ENCODE assay signal across 21 cellular contexts in the genomic region with DNA sequence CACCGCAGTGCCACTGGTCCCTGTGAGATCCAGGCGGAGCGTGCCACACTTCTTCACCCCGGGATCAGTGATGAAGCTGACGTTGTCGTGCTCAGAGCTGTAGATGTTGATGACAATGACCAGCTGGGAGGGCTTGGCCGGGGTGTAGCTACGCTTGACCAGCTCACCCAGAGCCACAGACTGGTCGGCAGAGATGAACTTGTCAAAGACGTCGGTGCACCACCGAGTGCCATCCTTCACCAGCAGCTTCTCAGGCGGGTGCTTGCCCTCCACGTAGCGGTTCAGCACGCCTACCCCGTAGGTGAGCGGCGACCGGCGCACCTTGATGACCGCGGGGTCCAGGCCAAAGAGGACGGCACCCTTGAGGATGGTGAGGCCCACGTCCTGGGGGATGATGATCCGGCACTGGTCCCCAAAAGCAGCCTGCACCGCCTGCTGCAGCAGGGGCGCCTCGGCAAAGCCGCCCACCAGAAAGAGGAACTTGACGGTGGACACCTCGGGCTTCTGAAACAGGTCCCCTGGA. TPM values are rescaled to one million over a fixed set of nuclear protein-coding genes. Genes with fewer than 3 reads are reported as not detected.
DNase-seq lines count a peak whose midpoint lies in the region; ATAC-seq and TF ChIP-seq lines count a peak whose summit lies in the region.
"Had no signal": no experiment of that assay in that cellular context is flagged by ENCODE, and none has a peak within 500 bp of the region (broad histone marks: within the 10 kb centered on the region; RNA-seq: fewer than 3 reads in every experiment).

No MANE protein-coding gene starts in this region.

- peaks cover 0 to 7% of the 10 kb centered on the region in 2 donors for H3K27me3 Mint-ChIP-seq in natural killer cell treated with Interleukin-12 subunit alpha and Interleukin-12 subunit beta and Interleukin-15 and Interleukin-18, amount 100 ng/mL, for 72 hours
- H3K27me3 Mint-ChIP-seq in natural killer cell (ENCODE audit: low read depth in 2 of 2), result peaks cover 0 to 7% of the 10 kb centered on the region in 2 donors
- peaks cover 9% of the 10 kb centered on the region for H3K27me3 Mint-ChIP-seq in H9 (ENCODE audit: low read depth)
- peaks cover 8% of the 10 kb centered on the region for H3K27me3 Mint-ChIP-seq in stimulated activated memory B cell treated with anti-CD40 and anti-IgM and Interleukin-4, amounts not matched to agents 10 μg/mL and 1 μg/mL and 100 μg/mL, for 72 hours

- H3K4ac ChIP-seq in H9 (ENCODE audit: low read depth, low read length) (no peak overlapping the region), neuronal stem cell (ENCODE audit: low read length) (no peak overlapping the region)

- no peak for TF ChIP-seq CTCF in natural killer cell (IDR thresholded peaks at IDR 0.05)
- TF ChIP-seq CTCF in H9 (conservative IDR thresholded peaks at IDR 0.05), result no peak

- no peak overlapping the region for H3K56ac ChIP-seq in H9 (ENCODE audit: insufficient read length, low read depth, low read length)

- no peak overlapping the region for H4K91ac ChIP-seq in H9 (ENCODE audit: insufficient read length, low read depth, low read length)
- H4K91ac ChIP-seq in neuronal stem cell (ENCODE audit: low read depth, low read length, poor library complexity), result no peak overlapping the region

- H2BK120ac ChIP-seq in H9 (ENCODE audit: low read depth, low read length, poor library complexity, severe bottlenecking) (no peak overlapping the region), neuronal stem cell (ENCODE audit: low read depth, low read length) (no peak overlapping the region)

- H3K23ac ChIP-seq in H9 (ENCODE audit: insufficient read length, low read depth, low read length) (no peak overlapping the region), neuronal stem cell (ENCODE audit: low read depth, low read length, poor library complexity) (no peak overlapping the region)

- ATAC-seq in natural killer cell treated with Interleukin-12 subunit alpha and Interleukin-12 subunit beta and Interleukin-15 and Interleukin-18, amount 100 ng/mL, for 72 hours, result peak; percentile 28 to 29
- ATAC-seq in natural killer cell, result no peak
- ATAC-seq in stimulated activated memory B cell treated with anti-CD40 and anti-IgM and Interleukin-4, amounts not matched to agents 10 μg/mL and 1 μg/mL and 100 μg/mL, for 72 hours, result peak; percentile 42
- ATAC-seq: A549; CD8-positive, alpha-beta T cell; GM23338 had no signal

- H2BK12ac ChIP-seq in H9 (ENCODE audit: insufficient read length, low read depth, low read length) (no peak overlapping the region), neuronal stem cell (ENCODE audit: low read length) (no peak overlapping the region)

- H3K23me2 ChIP-seq in H9 (ENCODE audit: insufficient read length, low read depth, low read length, poor library complexity, severe bottlenecking), result no peaks in the 10 kb centered on the region

- intact Hi-C loops in natural killer cell (cut with micrococcal nuclease), result no loop called here

- H3K18ac ChIP-seq in H9 (ENCODE audit: insufficient read length, low read depth, low read length) (no peak overlapping the region), neuronal stem cell (ENCODE audit: low read length) (peak overlapping the region; percentile 23)

- H4K8ac ChIP-seq in H9 (replicated peaks; ENCODE audit: insufficient read length, low read depth, low read length), result no peak overlapping the region
- H4K8ac ChIP-seq in neuronal stem cell (ENCODE audit: low read depth, low read length), result no peak overlapping the region

- H3K9me3 ChIP-seq in H9 (ENCODE audit: control insufficient read depth, low read depth, low read length), result no peaks in the 10 kb centered on the region
- H3K9me3 ChIP-seq in neuronal stem cell (replicated peaks in 1 of 2; ENCODE audit: control insufficient read depth in 2 of 2, insufficient read depth in 1 of 2, low read depth in 1 of 2, low read length in 2 of 2), result no peaks in the 10 kb centered on the region
- H3K9me3 ChIP-seq: A549, Caco-2, HAP-1 had no signal

- no peak overlapping the region for H3K4me3 Mint-ChIP-seq in natural killer cell treated with Interleukin-12 subunit alpha and Interleukin-12 subunit beta and Interleukin-15 and Interleukin-18, amount 100 ng/mL, for 72 hours
- H3K4me3 Mint-ChIP-seq in natural killer cell, result no peak overlapping the region
- H3K4me3 Mint-ChIP-seq in H9, result no peak overlapping the region
- no peak overlapping the region for H3K4me3 Mint-ChIP-seq in stimulated activated memory B cell treated with anti-CD40 and anti-IgM and Interleukin-4, amounts not matched to agents 10 μg/mL and 1 μg/mL and 100 μg/mL, for 72 hours
- H3K4me3 Mint-ChIP-seq: CD4-positive, CD25-positive, alpha-beta regulatory T cell; CD8-positive, alpha-beta T cell; GM23338; HFFc6 had no signal

- no peaks in the 10 kb centered on the region for H4K20me1 ChIP-seq in H9 (ENCODE audit: control insufficient read depth, insufficient read depth, insufficient read length)

- H2AK5ac ChIP-seq in H9 (ENCODE audit: insufficient read length, low read length) (no peak overlapping the region), neuronal stem cell (ENCODE audit: low read depth, low read length) (no peak overlapping the region)

- H3K4me2 ChIP-seq in H9 (ENCODE audit: insufficient read depth, insufficient read length, low read length) (no peak overlapping the region), neuronal stem cell (ENCODE audit: insufficient read depth, low read length, poor library complexity, severe bottlenecking) (no peak overlapping the region)
- H3K4me2 ChIP-seq: A549 had no signal

- no peak overlapping the region for H3K27ac Mint-ChIP-seq in natural killer cell treated with Interleukin-12 subunit alpha and Interleukin-12 subunit beta and Interleukin-15 and Interleukin-18, amount 100 ng/mL, for 72 hours
- H3K27ac Mint-ChIP-seq in natural killer cell, result no peak overlapping the region
- H3K27ac Mint-ChIP-seq in H9, result no peak overlapping the region
- no peak overlapping the region for H3K27ac Mint-ChIP-seq in stimulated activated memory B cell treated with anti-CD40 and anti-IgM and Interleukin-4, amounts not matched to agents 10 μg/mL and 1 μg/mL and 100 μg/mL, for 72 hours
- H3K27ac Mint-ChIP-seq: CD4-positive, CD25-positive, alpha-beta regulatory T cell; CD8-positive, alpha-beta T cell; GM23338; HFFc6 had no signal

- H3K79me1 ChIP-seq in H9 (ENCODE audit: insufficient read depth, low read depth, low read length, poor library complexity, severe bottlenecking) (no peaks in the 10 kb centered on the region), neuronal stem cell (ENCODE audit: low read depth, low read length) (no peaks in the 10 kb centered on the region)

- H3K36me3 ChIP-seq in neuronal stem cell (replicated peaks in 1 of 2; ENCODE audit: control insufficient read depth in 2 of 2, insufficient read depth in 2 of 2, low read length in 2 of 2), result no peaks in the 10 kb centered on the region
- H3K36me3 ChIP-seq: HAP-1 had no signal

- no peak overlapping the region for H2BK5ac ChIP-seq in H9 (ENCODE audit: insufficient read length, low read length)
- no peak overlapping the region for H2BK5ac ChIP-seq in neuronal stem cell (ENCODE audit: low read length)

- no peaks in the 10 kb centered on the region for H3K36me3 Mint-ChIP-seq in natural killer cell treated with Interleukin-12 subunit alpha and Interleukin-12 subunit beta and Interleukin-15 and Interleukin-18, amount 100 ng/mL, for 72 hours
- H3K36me3 Mint-ChIP-seq in natural killer cell (no peaks in the 10 kb centered on the region), H9 (ENCODE audit: insufficient read depth in 1 of 3, low read depth in 3 of 3) (no peaks in the 10 kb centered on the region)
- H3K36me3 Mint-ChIP-seq in stimulated activated memory B cell treated with anti-CD40 and anti-IgM and Interleukin-4, amounts not matched to agents 10 μg/mL and 1 μg/mL and 100 μg/mL, for 72 hours, result no peaks in the 10 kb centered on the region
- H3K36me3 Mint-ChIP-seq: CD4-positive, CD25-positive, alpha-beta regulatory T cell; CD8-positive, alpha-beta T cell had no signal

- H4K5ac ChIP-seq in H9 (ENCODE audit: insufficient read length, low read depth, low read length), result no peak overlapping the region

- H3K27me3 ChIP-seq in H9 (ENCODE audit: insufficient read depth, low read length) (no peaks in the 10 kb centered on the region), neuronal stem cell (ENCODE audit: control insufficient read depth in 3 of 3, insufficient read depth in 3 of 3, low read depth in 1 of 3, low read length in 3 of 3) (peaks cover 0 to 15% (median 0%) of the 10 kb centered on the region in 3 experiments)

- no peak for DNase-seq in natural killer cell treated with Interleukin-12 subunit alpha and Interleukin-12 subunit beta and Interleukin-15 and Interleukin-18, amount 100 ng/mL, for 72 hours (ENCODE audit: low spot score)
- DNase-seq in natural killer cell (no peak), H9 (peak; percentile 17), neuronal stem cell (ENCODE audit: low spot score) (no peak), NCI-H1930 (lab: John Stamatoyannopoulos, UW) (no peak), AG20443 (ENCODE audit: low spot score) (no peak)
- DNase-seq: 8988T; ACHN; C1 segment of cervical spinal cord; Caco-2; CD4-positive, CD25-positive, alpha-beta regulatory T cell; CD8-positive, alpha-beta T cell; DMS153; DND-41; HFFc6 had no signal

- H3K27ac ChIP-seq in H9 (ENCODE audit: insufficient read length, low read depth, low read length) (no peak overlapping the region), neuronal stem cell (replicated peaks; ENCODE audit: low read length) (no peak overlapping the region)
- H3K27ac ChIP-seq: A549 had no signal

- no peaks in the 10 kb centered on the region for H3K79me2 ChIP-seq in H9 (ENCODE audit: insufficient read depth, low read length)

- H3T11ph ChIP-seq in H9 (ENCODE audit: low read length), result no peak overlapping the region

- H2BK15ac ChIP-seq in H9 (ENCODE audit: low read depth, low read length), result no peak overlapping the region
- no peak overlapping the region for H2BK15ac ChIP-seq in neuronal stem cell (ENCODE audit: low read length)

- WGBS in H9 (ENCODE audit: extremely low coverage, insufficient read length, low lambda C conversion rate), result no CpG with 5 or more reads among the region's 32 CpGs
- WGBS in neuronal stem cell (ENCODE audit: extremely low coverage in 2 of 2, insufficient read length in 2 of 2, insufficient replicate concordance in 1 of 2), 2 donors, result no CpG with 5 or more reads among the region's 32 CpGs

- no peak overlapping the region for H2AFZ ChIP-seq in H9 (ENCODE audit: low read length)
- no peak overlapping the region for H2AFZ ChIP-seq in neuronal stem cell (ENCODE audit: low read length)
- H2AFZ ChIP-seq: GM23338 had no signal

- H3K4me3 ChIP-seq in neuronal stem cell (ENCODE audit: low read length in 2 of 2), result no peak overlapping the region
- H3K4me3 ChIP-seq: A549, GM23338, HAP-1 had no signal

- no peak overlapping the region for H2BK20ac ChIP-seq in H9 (ENCODE audit: low read depth, low read length, poor library complexity, severe bottlenecking)

- no peaks in the 10 kb centered on the region for H3K9me3 Mint-ChIP-seq in natural killer cell treated with Interleukin-12 subunit alpha and Interleukin-12 subunit beta and Interleukin-15 and Interleukin-18, amount 100 ng/mL, for 72 hours
- H3K9me3 Mint-ChIP-seq in natural killer cell (no peaks in the 10 kb centered on the region), H9 (no peaks in the 10 kb centered on the region)
- H3K9me3 Mint-ChIP-seq in stimulated activated memory B cell treated with anti-CD40 and anti-IgM and Interleukin-4, amounts not matched to agents 10 μg/mL and 1 μg/mL and 100 μg/mL, for 72 hours, result no peaks in the 10 kb centered on the region
- H3K9me3 Mint-ChIP-seq: CD4-positive, CD25-positive, alpha-beta regulatory T cell; CD8-positive, alpha-beta T cell; GM23338; HFFc6 had no signal

- H3K9ac ChIP-seq in H9 (ENCODE audit: extremely low read depth, insufficient read length, low read length), result no peak overlapping the region
- H3K9ac ChIP-seq in neuronal stem cell (ENCODE audit: low read depth, low read length, poor library complexity), result peak overlapping the region; percentile 9

- no peak overlapping the region for H3K14ac ChIP-seq in H9 (ENCODE audit: insufficient read depth, low read length)
- peak overlapping the region; percentile 61 for H3K14ac ChIP-seq in neuronal stem cell (ENCODE audit: low read length)

- H3K4me1 ChIP-seq in H9 (ENCODE audit: insufficient read depth, low read length) (peaks cover 3% of the 10 kb centered on the region; the same call in 1 of the 2 replicates), neuronal stem cell (ENCODE audit: control insufficient read depth in 2 of 2, insufficient read depth in 1 of 2, low read depth in 1 of 2, low read length in 2 of 2) (peaks cover 0 to 6% of the 10 kb centered on the region in 2 donors)
- H3K4me1 ChIP-seq: Caco-2, HAP-1 had no signal

- no peaks in the 10 kb centered on the region for H3K4me1 Mint-ChIP-seq in natural killer cell treated with Interleukin-12 subunit alpha and Interleukin-12 subunit beta and Interleukin-15 and Interleukin-18, amount 100 ng/mL, for 72 hours (ENCODE audit: low read depth in 2 of 2)
- no peaks in the 10 kb centered on the region for H3K4me1 Mint-ChIP-seq in natural killer cell
- peaks cover 22 to 24% of the 10 kb centered on the region in 2 experiments for H3K4me1 Mint-ChIP-seq in H9
- no peaks in the 10 kb centered on the region for H3K4me1 Mint-ChIP-seq in stimulated activated memory B cell treated with anti-CD40 and anti-IgM and Interleukin-4, amounts not matched to agents 10 μg/mL and 1 μg/mL and 100 μg/mL, for 72 hours
- H3K4me1 Mint-ChIP-seq: CD4-positive, CD25-positive, alpha-beta regulatory T cell had no signal

RNA-seq across cellular contexts. Expression of a gene that starts 54.2 kb away (rescaled TPM):
- not detected for total RNA-seq in natural killer cell treated with Interleukin-12 subunit alpha and Interleukin-12 subunit beta and Interleukin-15 and Interleukin-18, amount 100 ng/mL, for 72 hours
- not detected for total RNA-seq in natural killer cell
- 0.24 and 0.26 TPM in 2 replicates for total RNA-seq in H9 (2021)
- 0.29 TPM for polyA plus RNA-seq in neuronal stem cell (2013, experiment 1 of 2)
- 0.29 TPM for polyA plus RNA-seq in neuronal stem cell (2013, experiment 2 of 2)
- total RNA-seq: CD4-positive, CD25-positive, alpha-beta regulatory T cell; CD8-positive, alpha-beta T cell; GM23338; H4; HFFc6 had no signal
- polyA plus RNA-seq: BJ; CD4-positive, CD25-positive, alpha-beta regulatory T cell had no signal

Comparison
In these comparisons a context has a peak if more than half of its experiments do, and no peak if none do; other contexts are left out.
1. ATAC-seq: peak in natural killer cell treated with Interleukin-12 subunit alpha and Interleukin-12 subunit beta and Interleukin-15 and Interleukin-18, amount 100 ng/mL, for 72 hours (2 of 2) and stimulated activated memory B cell treated with anti-CD40 and anti-IgM and Interleukin-4, amounts not matched to agents 10 μg/mL and 1 μg/mL and 100 μg/mL, for 72 hours (single experiment); none in natural killer cell (0 of 3).